ENCODE assay signal across 23 cellular contexts in the genomic region with DNA sequence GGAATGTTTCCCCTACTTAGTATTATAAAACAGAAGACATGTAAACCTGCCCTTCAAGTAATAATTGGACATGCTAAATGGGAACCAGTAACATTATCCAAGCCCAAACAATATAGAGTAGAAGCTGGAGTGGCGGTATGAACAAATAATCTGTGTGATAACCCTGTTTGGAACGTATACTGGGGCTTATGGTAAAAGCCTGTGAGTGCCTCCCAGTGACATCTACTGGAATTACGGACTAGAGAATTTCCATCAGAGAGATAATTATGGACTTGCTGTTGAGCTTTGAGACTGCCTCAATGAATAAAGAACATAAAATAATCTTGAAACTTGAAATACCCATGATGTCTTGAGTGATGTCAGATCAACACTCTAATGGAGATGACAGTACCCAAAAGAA.
DNase-seq lines count a peak whose midpoint lies in the region; ATAC-seq and TF ChIP-seq lines count a peak whose summit lies in the region.
"Had no signal": no experiment of that assay in that cellular context is flagged by ENCODE, and none has a peak within 500 bp of the region (broad histone marks: within the 10 kb centered on the region; RNA-seq: fewer than 3 reads in every experiment).

No MANE protein-coding gene starts in this region.

- H3K27me3 ChIP-seq in mammary epithelial cell (ENCODE audit: insufficient read depth, low read length) (no peaks in the 10 kb centered on the region), heart right ventricle (no peaks in the 10 kb centered on the region)
- H3K27me3 ChIP-seq: ovary, tibial artery had no signal

- DNase-seq in ELR (ENCODE audit: low read depth) (peak; percentile 0), LNCaP clone FGC (ENCODE audit: low read depth) (peak; percentile 11), mammary epithelial cell (no peak), iPS-NIHi7 (ENCODE audit: extremely low spot score) (peak; percentile 29), heart right ventricle (no peak), lower leg skin (ENCODE audit: low spot score in 2 of 2) (no peak), NCI-H2171 treated with DMSO at 0.1 percent for 48 hours (lab: John Stamatoyannopoulos, UW) (no peak)
- DNase-seq: activated CD4-positive, alpha-beta T cell treated with anti-CD3 and anti-CD28 coated beads, Interleukin-2, amount 10 ng/mL, durations not matched to agents 24 days and 14 days; DMS79 treated with DMSO at 0.1 percent for 48 hours; effector memory CD8-positive, alpha-beta T cell; head of caudate nucleus; midbrain; natural killer cell; NCI-H1436; NCI-H524 treated with DMSO at 0.1 percent for 48 hours; ovary; right cardiac atrium; SHP77; stimulated activated CD4-positive, alpha-beta T cell treated with anti-CD3 and anti-CD28 coated beads, Interleukin-12 subunit alpha, Interleukin-12 subunit beta, amount 100 ng/mL, for 4 hours; stimulated activated naive CD8-positive, alpha-beta T cell treated with anti-CD3 and anti-CD28 coated beads, Interleukin-15, amount 100 ng/mL, for 72 hours; T-cell; tibial artery had no signal

- H3K27ac ChIP-seq in mammary epithelial cell (ENCODE audit: insufficient read depth, low read depth, low read length) = no peak overlapping the region
- no peak overlapping the region for H3K27ac ChIP-seq in heart right ventricle
- H3K27ac ChIP-seq: ovary, tibial artery had no signal

- H3K4me3 ChIP-seq in LNCaP clone FGC (ENCODE audit: low read depth, low read length) = no peak overlapping the region
- no peak overlapping the region for H3K4me3 ChIP-seq in mammary epithelial cell (replicated peaks in 1 of 3; ENCODE audit: insufficient read depth in 1 of 3, low read depth in 2 of 3, low read length in 3 of 3)
- no peak overlapping the region for H3K4me3 ChIP-seq in heart right ventricle
- H3K4me3 ChIP-seq in lower leg skin (ENCODE audit: low read depth, poor library complexity, severe bottlenecking) = no peak overlapping the region
- H3K4me3 ChIP-seq: ovary, tibial artery had no signal

- no peak for ATAC-seq in heart right ventricle
- ATAC-seq: activated naive CD4-positive, alpha-beta T cell treated with anti-CD3 and anti-CD28 coated beads, Interleukin-2, amount 50 U/mL, for 72 hours; effector memory CD8-positive, alpha-beta T cell; natural killer cell; right cardiac atrium; stimulated activated naive CD8-positive, alpha-beta T cell treated with anti-CD3 and anti-CD28 coated beads, Interleukin-15, amount 100 ng/mL, for 72 hours; T-cell had no signal

- intact Hi-C loops in mammary epithelial cell (cut with micrococcal nuclease) (no loop called here), heart right ventricle (cut with DNase I) (no loop called here), lower leg skin (cut with DNase I; ENCODE audit: low total_unique reads) (no loop called here)

- no peak overlapping the region for H3K9ac ChIP-seq in mammary epithelial cell (ENCODE audit: insufficient read depth, low read length)

- no peak for TF ChIP-seq POLR2A in lower leg skin (IDR thresholded peaks at IDR 0.05)

- no TSS peak for BruUV-seq in mammary epithelial cell (replicated peaks; lab: Mats Ljungman, UMichigan)

- in situ Hi-C loops in mammary epithelial cell (cut with MboI; ENCODE audit: low sequenced_read_pairs in 2 of 2) = no loop called here

- no peaks in the 10 kb centered on the region for H3K79me2 ChIP-seq in mammary epithelial cell (ENCODE audit: insufficient read depth, low read length)

- H2AFZ ChIP-seq in mammary epithelial cell (ENCODE audit: low read depth, low read length) = no peak overlapping the region

- no peaks in the 10 kb centered on the region for H3K4me1 ChIP-seq in mammary epithelial cell (ENCODE audit: insufficient read depth, low read length)
- no peaks in the 10 kb centered on the region for H3K4me1 ChIP-seq in heart right ventricle
- H3K4me1 ChIP-seq: tibial artery had no signal

- H3K4me2 ChIP-seq in mammary epithelial cell (ENCODE audit: insufficient read depth, low read depth, low read length) = no peak overlapping the region

- no peaks in the 10 kb centered on the region for H4K20me1 ChIP-seq in mammary epithelial cell (ENCODE audit: insufficient read depth, low read length)

- H3K36me3 ChIP-seq in mammary epithelial cell (ENCODE audit: insufficient read depth, low read length) (no peaks in the 10 kb centered on the region), heart right ventricle (no peaks in the 10 kb centered on the region)
- H3K36me3 ChIP-seq: ovary, tibial artery had no signal

- no peaks in the 10 kb centered on the region for H3K9me3 ChIP-seq in mammary epithelial cell (replicated peaks; ENCODE audit: insufficient read depth, low read length)
- H3K9me3 ChIP-seq in heart right ventricle = peaks cover 0 to 15% (median 0%) of the 10 kb centered on the region in 11 donors
- H3K9me3 ChIP-seq: ovary had no signal

- TF ChIP-seq CTCF in LNCaP clone FGC (IDR thresholded peaks at IDR 0.05; ENCODE audit: control insufficient read depth, extremely low read depth, insufficient read depth) (0 out of 2 replicates have a peak, but pooled peaks have one; percentile 19), mammary epithelial cell (conservative IDR thresholded peaks at IDR 0.05 in 1 of 2, IDR thresholded peaks at IDR 0.05 in 1 of 2; ENCODE audit: extremely low read depth in 1 of 2, insufficient read depth in 1 of 2, low read depth in 1 of 2, low read length in 2 of 2) (peak; percentile 26 to 29), heart right ventricle (IDR thresholded peaks at IDR 0.05) (no peak), lower leg skin (IDR thresholded peaks at IDR 0.05) (no peak)

- 31% methylated on average over 3 of the region's 3 CpGs for WGBS in mammary epithelial cell (ENCODE audit: low coverage, missing lambda C conversion rate)
- WGBS in heart right ventricle, 2 donors = 58 to 66% methylated on average over 3 of the region's 3 CpGs
- 51 to 86% methylated on average over 3 of the region's 3 CpGs for WGBS in lower leg skin, 2 donors

- dilution Hi-C loops in mammary epithelial cell (cut with HindIII; ENCODE audit: low sequenced_read_pairs) = no loop called here

- CTCF ChIA-PET in mammary epithelial cell (lab: Charles Lee; ENCODE audit: low non-redundant PET) = no interaction called here

Comparison
In these comparisons a context has a peak if more than half of its experiments do, and no peak if none do; other contexts are left out.
1. DNase-seq: peak in ELR (single experiment), LNCaP clone FGC (single experiment) and iPS-NIHi7 (single experiment); none in mammary epithelial cell (single experiment), heart right ventricle (0 of 2), lower leg skin (0 of 2) and NCI-H2171 treated with DMSO at 0.1 percent for 48 hours (single experiment).
2. CTCF ChIP-seq: peak in LNCaP clone FGC (single experiment) and mammary epithelial cell (2 of 2); none in heart right ventricle (0 of 9) and lower leg skin (0 of 3).